In the genomic region with DNA sequence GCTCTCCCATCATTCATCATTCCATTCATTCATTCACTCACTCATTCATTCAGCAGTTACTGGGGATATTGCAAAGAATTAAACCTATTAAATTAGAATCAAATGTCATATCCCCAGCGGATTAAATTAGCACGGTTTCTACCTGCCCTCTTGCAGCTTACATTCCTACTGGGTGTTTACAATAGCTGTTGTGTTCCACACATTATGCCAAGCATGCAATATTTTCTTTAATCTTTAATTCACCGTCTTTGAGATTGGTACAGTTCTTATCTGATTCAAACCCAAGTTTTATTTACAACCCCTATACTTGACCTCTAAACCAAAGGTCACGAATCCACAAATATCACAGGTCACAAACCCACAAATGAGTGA, we compare ENCODE assay signal across 8 cellular contexts. TPM values are rescaled to one million over a fixed set of nuclear protein-coding genes. Genes with fewer than 3 reads are reported as not detected.
DNase-seq lines count a peak whose midpoint lies in the region; ATAC-seq and TF ChIP-seq lines count a peak whose summit lies in the region.

No MANE protein-coding gene starts in this region.

- DNase-seq in heart right ventricle (no peak), left ventricle myocardium superior (no peak), brain microvascular endothelial cell (no peak), aorta (no peak), GF-D8 (lab: John Stamatoyannopoulos, UW) (no peak)

- intact Hi-C loops in heart right ventricle (cut with DNase I) (loop anchor here in 7 of 10 donors (2.0 to 10.0 kb wide), 5 partner anchors 65 to 85 kb away; no protein-coding TSS in a partner anchor), left ventricle myocardium superior (cut with micrococcal nuclease) (loop anchor here (10.0 kb wide), 1 partner anchor 65 kb away; no protein-coding TSS in a partner anchor), aorta (cut with DNase I) (loop anchor here (1.0 to 10.0 kb wide), 4 partner anchors 45 to 1985 kb away; no protein-coding TSS in a partner anchor)

- in situ Hi-C loops in brain microvascular endothelial cell (cut with HindIII; ENCODE audit: low pct_ligation_motif_present, low sequenced_read_pairs), result no loop called here

- TF ChIP-seq CTCF in heart right ventricle (IDR thresholded peaks at IDR 0.05) (no peak), brain microvascular endothelial cell (IDR thresholded peaks at IDR 0.05; ENCODE audit: low read depth, low read length, missing control alignments) (no peak)

- 51 to 54% methylated on average over 4 of the region's 4 CpGs for WGBS in heart right ventricle, 2 donors
- 79 to 83% methylated on average over 3 to 4 of the region's 4 CpGs for WGBS in mesodermal cell (ENCODE audit: insufficient coverage in 2 of 2), 2 experiments
- WGBS in urinary bladder, result 41% methylated on average over 4 of the region's 4 CpGs
- WGBS in aorta, 2 donors, result 37 to 42% methylated on average over 4 of the region's 4 CpGs

- peak overlapping the region in 9 of 10 donors; percentile 8 to 93 (median 54) for H3K27ac ChIP-seq in heart right ventricle
- H3K27ac ChIP-seq in brain microvascular endothelial cell, result no peak overlapping the region
- H3K27ac ChIP-seq in mesodermal cell (ENCODE audit: low read depth, low read length, severe bottlenecking), result no peak overlapping the region
- H3K27ac ChIP-seq in urinary bladder (ENCODE audit: low read depth), result no peak overlapping the region
- H3K27ac ChIP-seq in aorta (ENCODE audit: low read depth in 1 of 2, low read length in 2 of 2), result no peak overlapping the region

- H3K9me3 ChIP-seq in heart right ventricle (no peaks in the 10 kb centered on the region), mesodermal cell (ENCODE audit: control insufficient read depth, low read length) (no peaks in the 10 kb centered on the region), aorta (ENCODE audit: control insufficient read depth, low read length) (no peaks in the 10 kb centered on the region)

- ATAC-seq in heart right ventricle, result no peak
- no peak for ATAC-seq in left ventricle myocardium superior
- no peak for ATAC-seq in aorta (ENCODE audit: low FRiP score)
- ATAC-seq in HG03442 (IDR thresholded peaks at IDR 0.05; ENCODE audit: unreplicated experiment), result no peak

- H3K4me1 ChIP-seq in heart right ventricle (peaks cover 3 to 41% (median 37%) of the 10 kb centered on the region in 9 donors), mesodermal cell (ENCODE audit: control insufficient read depth, insufficient read depth, low read length, poor library complexity, severe bottlenecking) (peaks cover 7% of the 10 kb centered on the region), urinary bladder (ENCODE audit: insufficient read depth) (no peaks in the 10 kb centered on the region), aorta (ENCODE audit: control insufficient read depth in 1 of 2, insufficient read depth in 2 of 2, low read length in 2 of 2) (no peaks in the 10 kb centered on the region)

- H3K27me3 ChIP-seq in heart right ventricle (peaks cover 0 to 7% (median 0%) of the 10 kb centered on the region in 7 donors), brain microvascular endothelial cell (replicated peaks) (no peaks in the 10 kb centered on the region), aorta (ENCODE audit: control insufficient read depth in 1 of 2, insufficient read depth in 2 of 2, low read length in 1 of 2) (no peaks in the 10 kb centered on the region)

- H3K4me3 ChIP-seq in heart right ventricle (peak overlapping the region; percentile 16 to 80 (median 60)), brain microvascular endothelial cell (ENCODE audit: low read depth, low read length) (peak overlapping the region; percentile 72), mesodermal cell (ENCODE audit: extremely low read depth, insufficient read depth, low read length, poor library complexity, severe bottlenecking) (peak overlapping the region; percentile 47), urinary bladder (ENCODE audit: low read depth, low read length) (peak overlapping the region; percentile 98), aorta (ENCODE audit: low read length in 2 of 2) (peak overlapping the region in 1 of 2 donors; percentile 11)

- H3K36me3 ChIP-seq in heart right ventricle (no peaks in the 10 kb centered on the region), brain microvascular endothelial cell (replicated peaks) (no peaks in the 10 kb centered on the region), mesodermal cell (ENCODE audit: control insufficient read depth, insufficient read depth, low read length) (peaks cover 2% of the 10 kb centered on the region), urinary bladder (ENCODE audit: insufficient read depth) (no peaks in the 10 kb centered on the region), aorta (ENCODE audit: control insufficient read depth in 1 of 2, insufficient read depth in 2 of 2, low read length in 1 of 2) (no peaks in the 10 kb centered on the region)

RNA-seq across cellular contexts. Expression of a gene that starts 0.7 kb away (rescaled TPM):
- total RNA-seq in heart right ventricle, result 10 to 100 TPM; 19.0 to 32.1 (median 23.2) TPM
- 10 to 100 TPM in 1 of 2 donors, 1 to 10 TPM in 1; 8.9 to 21.8 TPM for polyA plus RNA-seq in heart right ventricle
- total RNA-seq in left ventricle myocardium superior, result 25.0 TPM
- 6.5 TPM for polyA plus RNA-seq in mesodermal cell (2013, experiment 1 of 2)
- 6.4 TPM for polyA plus RNA-seq in mesodermal cell (2013, experiment 2 of 2)
- 27.4 TPM for total RNA-seq in urinary bladder
- polyA plus RNA-seq in urinary bladder, result 3.7 TPM
- total RNA-seq in aorta, result 10 to 100 TPM; 19.6 to 24.6 TPM
- 1 to 10 TPM; 1.4 to 2.6 TPM for polyA plus RNA-seq in aorta

RNA-seq across cellular contexts. Expression of a gene that starts 32.6 kb away (rescaled TPM):
- under 1 TPM in 3 of 10 donors, not detected in 7; 0.05 to 0.30 (median 0.12) TPM for total RNA-seq in heart right ventricle
- polyA plus RNA-seq in heart right ventricle, result under 1 TPM in 1 of 2 donors, not detected in 1; 0.03 TPM
- 0.12 TPM for total RNA-seq in left ventricle myocardium superior
- polyA plus RNA-seq in mesodermal cell (2013, experiment 1 of 2), result not detected
- not detected for polyA plus RNA-seq in mesodermal cell (2013, experiment 2 of 2)
- total RNA-seq in urinary bladder, result 2.4 TPM
- polyA plus RNA-seq in urinary bladder, result 0.61 TPM
- total RNA-seq in aorta, result not detected
- polyA plus RNA-seq in aorta, result under 1 TPM in 1 of 2 donors, not detected in 1; 0.63 TPM

Comparison
In these comparisons a context has a peak if more than half of its experiments do, and no peak if none do; other contexts are left out.
1. H3K27ac ChIP-seq: peak in heart right ventricle (9 of 10); none in brain microvascular endothelial cell (single experiment), mesodermal cell (single experiment), urinary bladder (single experiment) and aorta (0 of 2).